8 cellular contexts compared by ENCODE assay signal in genomic region chr18:75329753-75330152, GRCh38.
A peak's percentile ranks its signal among the peaks of the same experiment; 100 is the strongest.
DNase-seq lines count a peak whose midpoint lies in the region; ATAC-seq and TF ChIP-seq lines count a peak whose summit lies in the region.
"Not testable (repeated sequence)": the region's sequence is repeated elsewhere in the genome, so short reads cannot be mapped to it uniquely, and the experiment has no call there.

No MANE protein-coding gene starts in this region.

- peaks cover 18% of the 10 kb centered on the region for H3K9me3 Mint-ChIP-seq in activated CD8-positive, alpha-beta T cell treated with anti-CD3 and anti-CD28 coated beads for 36 hours
- peaks cover 25% of the 10 kb centered on the region for H3K9me3 Mint-ChIP-seq in activated naive CD8-positive, alpha-beta T cell treated with anti-CD3 and anti-CD28 coated beads, Interleukin-2, amount 50 U/mL, for 24 hours
- H3K9me3 Mint-ChIP-seq in central memory CD8-positive, alpha-beta T cell: not testable (repeated sequence)

- not testable (repeated sequence) for H3K4me1 ChIP-seq in foreskin keratinocyte

- intact Hi-C loops in activated CD8-positive, alpha-beta T cell treated with anti-CD3 and anti-CD28 coated beads for 36 hours (cut with micrococcal nuclease): not testable (repeated sequence)

- CTCF ChIA-PET in activated CD8-positive, alpha-beta T cell treated with anti-CD3 and anti-CD28 coated beads for 36 hours (lab: Charles Lee): not testable (repeated sequence)

- TF ChIP-seq CTCF in activated CD8-positive, alpha-beta T cell treated with anti-CD3 and anti-CD28 coated beads for 36 hours (IDR thresholded peaks at IDR 0.05); foreskin keratinocyte (conservative IDR thresholded peaks at IDR 0.05): not testable (repeated sequence)

- H3K27me3 Mint-ChIP-seq in activated CD8-positive, alpha-beta T cell treated with anti-CD3 and anti-CD28 coated beads for 36 hours; activated naive CD8-positive, alpha-beta T cell treated with anti-CD3 and anti-CD28 coated beads, Interleukin-2, amount 50 U/mL, for 24 hours: not testable (repeated sequence)
- peaks cover 21% of the 10 kb centered on the region for H3K27me3 Mint-ChIP-seq in central memory CD8-positive, alpha-beta T cell

- DNase-seq in Daoy (ENCODE audit: low read depth) (peak; percentile 35), LoVo (ENCODE audit: low spot score) (peak; percentile 3), RKO (ENCODE audit: low spot score) (peak; percentile 20), foreskin keratinocyte (peak; percentile 1 to 31)
- peak; percentile 21 for DNase-seq in activated CD8-positive, alpha-beta T cell treated with anti-CD3 and anti-CD28 coated beads for 36 hours
- not testable (repeated sequence) for DNase-seq in activated naive CD8-positive, alpha-beta T cell treated with anti-CD3 and anti-CD28 coated beads, Interleukin-2, amount 50 U/mL, for 24 hours; central memory CD8-positive, alpha-beta T cell (ENCODE audit: low spot score in 2 of 2)
- DNase-seq in stimulated activated CD8-positive, alpha-beta memory T cell treated with anti-CD3 and anti-CD28 coated beads, Interleukin-15, amount 100 ng/mL, for 48 hours (ENCODE audit: low read depth in 2 of 2): peak; percentile 4 to 6

- POLR2A ChIA-PET in activated CD8-positive, alpha-beta T cell treated with anti-CD3 and anti-CD28 coated beads for 36 hours (lab: Charles Lee): not testable (repeated sequence)

- H3K27ac Mint-ChIP-seq in activated CD8-positive, alpha-beta T cell treated with anti-CD3 and anti-CD28 coated beads for 36 hours; activated naive CD8-positive, alpha-beta T cell treated with anti-CD3 and anti-CD28 coated beads, Interleukin-2, amount 50 U/mL, for 24 hours: not testable (repeated sequence)
- peak overlapping the region; percentile 4 for H3K27ac Mint-ChIP-seq in central memory CD8-positive, alpha-beta T cell (ENCODE audit: low read depth)

- H3K4me1 Mint-ChIP-seq in activated CD8-positive, alpha-beta T cell treated with anti-CD3 and anti-CD28 coated beads for 36 hours (ENCODE audit: low read depth); activated naive CD8-positive, alpha-beta T cell treated with anti-CD3 and anti-CD28 coated beads, Interleukin-2, amount 50 U/mL, for 24 hours; central memory CD8-positive, alpha-beta T cell: not testable (repeated sequence)

- H3K27me3 ChIP-seq in foreskin keratinocyte: not testable (repeated sequence)

- not testable (repeated sequence) for H3K4me3 Mint-ChIP-seq in activated CD8-positive, alpha-beta T cell treated with anti-CD3 and anti-CD28 coated beads for 36 hours; activated naive CD8-positive, alpha-beta T cell treated with anti-CD3 and anti-CD28 coated beads, Interleukin-2, amount 50 U/mL, for 24 hours; central memory CD8-positive, alpha-beta T cell

- H3K27ac ChIP-seq in foreskin keratinocyte: not testable (repeated sequence)

- not testable (repeated sequence) for H3K36me3 Mint-ChIP-seq in activated CD8-positive, alpha-beta T cell treated with anti-CD3 and anti-CD28 coated beads for 36 hours (ENCODE audit: low read depth); activated naive CD8-positive, alpha-beta T cell treated with anti-CD3 and anti-CD28 coated beads, Interleukin-2, amount 50 U/mL, for 24 hours (ENCODE audit: low read depth); central memory CD8-positive, alpha-beta T cell (ENCODE audit: insufficient read depth)

- peak; percentile 45 for ATAC-seq in activated CD8-positive, alpha-beta T cell treated with anti-CD3 and anti-CD28 coated beads for 36 hours
- ATAC-seq in activated naive CD8-positive, alpha-beta T cell treated with anti-CD3 and anti-CD28 coated beads, Interleukin-2, amount 50 U/mL, for 24 hours: peak; percentile 68
- not testable (repeated sequence) for ATAC-seq in central memory CD8-positive, alpha-beta T cell (replicated peaks; ENCODE audit: extremely low read depth, poor library complexity, severe bottlenecking)
- peak; percentile 70 for ATAC-seq in foreskin keratinocyte
